ENCODE assay signal across 16 cellular contexts in the genomic region with DNA sequence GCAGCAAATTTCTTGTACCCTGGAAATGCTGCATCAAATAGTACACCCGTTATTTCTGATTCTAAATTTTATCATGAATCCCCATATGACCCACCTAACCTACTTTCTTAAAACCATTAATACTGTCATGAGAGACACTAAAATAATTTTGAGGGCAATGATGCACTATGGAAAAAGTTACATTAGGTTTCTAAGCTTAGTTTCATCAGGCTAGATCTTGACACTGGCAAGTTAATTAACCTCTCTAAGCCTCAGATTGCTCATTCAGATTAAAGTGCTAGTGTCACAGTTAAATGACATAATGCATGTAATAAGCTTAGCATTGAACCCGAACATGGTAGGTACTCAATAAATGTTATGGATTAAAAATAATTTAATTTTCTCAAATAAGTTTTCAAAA. TPM values are rescaled to one million over a fixed set of nuclear protein-coding genes. Genes with fewer than 3 reads are reported as not detected.
DNase-seq lines count a peak whose midpoint lies in the region; ATAC-seq, FAIRE-seq and TF ChIP-seq lines count a peak whose summit lies in the region.
"Had no signal": no experiment of that assay in that cellular context is flagged by ENCODE, and none has a peak within 500 bp of the region (broad histone marks: within the 10 kb centered on the region; RNA-seq: fewer than 3 reads in every experiment).

No MANE protein-coding gene starts in this region.

- 35% methylated on average over 2 of the region's 2 CpGs for WGBS in K562 (ENCODE audit: insufficient coverage, low coverage, missing lambda C conversion rate)

- peak overlapping the region; percentile 43 for H3K4me3 Mint-ChIP-seq in natural killer cell treated with Interleukin-12 subunit alpha and Interleukin-12 subunit beta and Interleukin-15 and Interleukin-18, amount 100 ng/mL, for 72 hours
- H3K4me3 Mint-ChIP-seq in natural killer cell, result no peak overlapping the region

- TF ChIP-seq CTCF in natural killer cell (IDR thresholded peaks at IDR 0.05) (no peak), K562 (IDR thresholded peaks at IDR 0.05 in 2 of 3, conservative IDR thresholded peaks at IDR 0.05 in 1 of 3; ENCODE audit: insufficient read depth in 2 of 3, low read depth in 1 of 3, low read length in 3 of 3) (no peak), upper lobe of right lung (IDR thresholded peaks at IDR 0.05) (no peak)

- no peak for ATAC-seq in natural killer cell treated with Interleukin-12 subunit alpha and Interleukin-12 subunit beta and Interleukin-15 and Interleukin-18, amount 100 ng/mL, for 72 hours
- no peak for ATAC-seq in natural killer cell
- no peak for ATAC-seq in K562
- ATAC-seq in upper lobe of right lung, result no peak
- ATAC-seq in HG03460 (IDR thresholded peaks at IDR 0.05; ENCODE audit: unreplicated experiment), result no peak

- intact Hi-C loops in natural killer cell (cut with micrococcal nuclease) (no loop called here), K562 (cut with micrococcal nuclease) (no loop called here), upper lobe of right lung (cut with DNase I) (no loop called here)

- no peak overlapping the region for H3K9ac ChIP-seq in K562 (ENCODE audit: insufficient read depth in 1 of 2, low read depth in 2 of 2, low read length in 2 of 2)

- no peaks in the 10 kb centered on the region for H3K9me3 Mint-ChIP-seq in natural killer cell treated with Interleukin-12 subunit alpha and Interleukin-12 subunit beta and Interleukin-15 and Interleukin-18, amount 100 ng/mL, for 72 hours
- no peaks in the 10 kb centered on the region for H3K9me3 Mint-ChIP-seq in natural killer cell

- H3K79me2 ChIP-seq in K562 (ENCODE audit: control insufficient read depth, insufficient read depth, low read length), result peaks cover 99% of the 10 kb centered on the region

- no peak overlapping the region for H3K4me3 ChIP-seq in K562
- no peak overlapping the region for H3K4me3 ChIP-seq in upper lobe of right lung

- TF ChIP-seq RAD21 in K562 (CRISPR knock-in tag; conservative IDR thresholded peaks at IDR 0.05 in 1 of 2, IDR thresholded peaks at IDR 0.05 in 1 of 2), result no peak

- BruUV-seq in K562 (replicated peaks; lab: Mats Ljungman, UMichigan), result no TSS peak

- H3K27me3 Mint-ChIP-seq in natural killer cell treated with Interleukin-12 subunit alpha and Interleukin-12 subunit beta and Interleukin-15 and Interleukin-18, amount 100 ng/mL, for 72 hours, result no peaks in the 10 kb centered on the region
- no peaks in the 10 kb centered on the region for H3K27me3 Mint-ChIP-seq in natural killer cell (ENCODE audit: low read depth in 2 of 2)

- H3K4me1 ChIP-seq in K562 (replicated peaks in 1 of 2; ENCODE audit: control insufficient read depth in 2 of 2, insufficient read depth in 2 of 2, low read length in 2 of 2) (peaks cover 0 to 72% of the 10 kb centered on the region in 2 experiments; a peak in 4 of 5 replicates), upper lobe of right lung (peaks cover 29% of the 10 kb centered on the region)

- 0 out of 2 replicates have a peak overlapping the region, but pooled peaks have one; percentile 2 for H3K4me2 ChIP-seq in K562 (ENCODE audit: insufficient read depth, low read length)

- no peak for TF ChIP-seq EP300 in K562 (IDR thresholded peaks at IDR 0.05; ENCODE audit: low read length)

- no peak overlapping the region; the same call in 2 of the 3 replicates for H3K27ac ChIP-seq in K562 (ENCODE audit: extremely low read depth, low read depth, low read length)
- H3K27ac ChIP-seq in upper lobe of right lung, result no peak overlapping the region

- H4K20me1 ChIP-seq in K562 (replicated peaks; ENCODE audit: control insufficient read depth, insufficient read depth, low read length), result no peaks in the 10 kb centered on the region

- no peak overlapping the region for H3K27ac Mint-ChIP-seq in natural killer cell treated with Interleukin-12 subunit alpha and Interleukin-12 subunit beta and Interleukin-15 and Interleukin-18, amount 100 ng/mL, for 72 hours
- no peak overlapping the region for H3K27ac Mint-ChIP-seq in natural killer cell

- no peaks in the 10 kb centered on the region for H3K9me1 ChIP-seq in K562 (ENCODE audit: control insufficient read depth, insufficient read depth, low read length)

- H3K4me1 Mint-ChIP-seq in natural killer cell treated with Interleukin-12 subunit alpha and Interleukin-12 subunit beta and Interleukin-15 and Interleukin-18, amount 100 ng/mL, for 72 hours (ENCODE audit: low read depth in 2 of 2), result peaks cover 39 to 67% of the 10 kb centered on the region in 2 donors
- H3K4me1 Mint-ChIP-seq in natural killer cell, result peaks cover 49 to 55% of the 10 kb centered on the region in 2 donors

- CTCF ChIA-PET in K562 (lab: Yijun Ruan, JAX; ENCODE audit: low intra/inter-chr PET ratio), result no interaction called here

- no peak for DNase-seq in natural killer cell treated with Interleukin-12 subunit alpha and Interleukin-12 subunit beta and Interleukin-15 and Interleukin-18, amount 100 ng/mL, for 72 hours (ENCODE audit: low spot score)
- DNase-seq in natural killer cell (no peak), NCI-H82 treated with DMSO at 0.1 percent for 48 hours (lab: John Stamatoyannopoulos, UW; ENCODE audit: unreplicated experiment) (peak; percentile 59), K562 (ENCODE audit: extremely low read depth in 1 of 4, low spot score in 3 of 4) (no peak), upper lobe of right lung (no peak), SK-N-DZ (ENCODE audit: low spot score) (no peak), ACHN (no peak)
- DNase-seq: C1 segment of cervical spinal cord, DMS79 treated with DMSO at 0.1 percent for 48 hours, KG1, NCI-H1436, NCI-H2029, NCI-H2171 treated with DMSO at 0.1 percent for 48 hours, NCI-H510A, NCI-H774 had no signal

- H3K36me3 ChIP-seq in K562 (ENCODE audit: control insufficient read depth, insufficient read depth, low read length), result peaks cover 3% of the 10 kb centered on the region; the same call in 1 of the 3 replicates
- H3K36me3 ChIP-seq in upper lobe of right lung, result no peaks in the 10 kb centered on the region

- in situ Hi-C loops in K562 (cut with MboI), result no loop called here
- in situ Hi-C loops in ACHN (cut with HindIII; ENCODE audit: low pct_ligation_motif_present, low pct_unique_long_range_greater_than_20kb, low sequenced_read_pairs), result no loop called here

- H3K36me3 Mint-ChIP-seq in natural killer cell treated with Interleukin-12 subunit alpha and Interleukin-12 subunit beta and Interleukin-15 and Interleukin-18, amount 100 ng/mL, for 72 hours, result no peaks in the 10 kb centered on the region
- H3K36me3 Mint-ChIP-seq in natural killer cell, result no peaks in the 10 kb centered on the region

- no peaks in the 10 kb centered on the region for H3K9me3 ChIP-seq in K562 (replicated peaks; ENCODE audit: control insufficient read depth, insufficient read depth, low read depth, low read length)
- H3K9me3 ChIP-seq in upper lobe of right lung, result no peaks in the 10 kb centered on the region

- no peak overlapping the region for H2AFZ ChIP-seq in K562 (ENCODE audit: low read depth, low read length)

- POLR2A ChIA-PET in K562 (lab: Yijun Ruan, JAX), result interaction anchor here (1.3 kb wide), 1 partner anchor 13 kb away, joined by 5 read pairs; no protein-coding TSS in a partner anchor

- FAIRE-seq in K562 (lab: Jason Lieb, UNC), result no peak

- H3K27me3 ChIP-seq in K562 (ENCODE audit: control insufficient read depth in 2 of 2, insufficient read depth in 2 of 2, low read length in 2 of 2) (no peaks in the 10 kb centered on the region), upper lobe of right lung (no peaks in the 10 kb centered on the region)

- TF ChIP-seq POLR2A in K562 (conservative IDR thresholded peaks at IDR 0.05), result no peak

TF ChIP-seq in K562, 482 proteins besides CTCF, POLR2A, EP300 and RAD21:
- TF ChIP-seq ARID2 (IDR thresholded peaks at IDR 0.05) (no peak), MED1 (CRISPR knock-in tag; IDR thresholded peaks at IDR 0.05; ENCODE audit: borderline replicate concordance) (no peak), ZKSCAN8 (CRISPR knock-in tag; IDR thresholded peaks at IDR 0.05) (no peak), BMI1 (IDR thresholded peaks at IDR 0.05; ENCODE audit: low read length) (no peak), CBX8 (IDR thresholded peaks at IDR 0.05; ENCODE audit: borderline replicate concordance, extremely low read depth, low read depth, low read length, poor library complexity, severe bottlenecking) (no peak), ZFP36 (IDR thresholded peaks at IDR 0.05; ENCODE audit: low read depth, low read length, partially characterized antibody) (no peak)

RNA-seq across cellular contexts. Expression of gene GOLIM4, which starts 8.2 kb away (rescaled TPM):
- total RNA-seq in natural killer cell treated with Interleukin-12 subunit alpha and Interleukin-12 subunit beta and Interleukin-15 and Interleukin-18, amount 100 ng/mL, for 72 hours, result 10 to 100 TPM; 16.2 to 21.5 TPM
- total RNA-seq in natural killer cell (10 to 100 TPM; 13.7 to 17.9 (median 17.9) TPM), K562 (2014; rRNA removed) (39.4 and 43.7 TPM in 2 replicates), K562 (2014; rRNA removed; fragmentation: Illumina TruSeq; extraction: Trizol) (31.9 and 36.8 TPM in 2 replicates), K562 (2015; rRNA removed; fragmentation: Illumina TruSeq; extraction: Trizol) (36.0 TPM in 2 replicates), K562 (2021) (27.0 and 29.2 TPM in 2 replicates), upper lobe of right lung (50.9 TPM)
- total RNA-seq in K562 (2011; cell fraction: chromatin; rRNA removed; ENCODE audit: low replicate concordance), result 19.0 and 64.7 TPM in 2 replicates
- total RNA-seq in K562 (2011; cell fraction: nucleolus; rRNA removed), result 22.7 and 26.3 TPM in 2 replicates
- total RNA-seq in K562 (2011; cell fraction: nucleoplasm; rRNA removed), result 35.1 and 43.4 TPM in 2 replicates
- polyA plus RNA-seq in K562 (2011; rRNA removed) (9.3 and 12.8 TPM in 2 replicates), K562 (2014; fragmentation: Illumina TruSeq; extraction: Trizol) (32.6 and 37.5 TPM in 2 replicates), K562 (2014; fragmentation: Nextera tagmentation; extraction: Ambion mirVana) (10 to 100 TPM; 11.3 to 12.0 TPM), K562 (2014; rRNA removed) (20.5 and 31.0 TPM in 2 replicates)
- 7.7 and 9.2 TPM in 2 replicates for polyA plus RNA-seq in K562 (2011; cell fraction: cytosol; rRNA removed)
- polyA plus RNA-seq in K562 (2011; cell fraction: nucleus; rRNA removed), result 16.0 and 16.9 TPM in 2 replicates
- polyA plus RNA-seq in K562 (2012), result 29.7 TPM in 2 replicates
- 41.7 and 56.2 TPM in 2 replicates for polyA minus RNA-seq in K562 (2011; rRNA and poly(A)+ RNA removed)
- polyA minus RNA-seq in K562 (2011; cell fraction: cytosol; rRNA and poly(A)+ RNA removed), result 17.6 and 25.5 TPM in 2 replicates
- polyA minus RNA-seq in K562 (2011; cell fraction: nucleus; rRNA and poly(A)+ RNA removed), result 21.0 and 36.3 TPM in 2 replicates
- 23.5 and 25.0 TPM in 2 replicates for polyA plus RNA-seq in SK-N-DZ (2014; cell fraction: cytosol; rRNA removed)
- 21.9 and 22.7 TPM in 2 replicates for polyA plus RNA-seq in SK-N-DZ (2014; cell fraction: nucleus; rRNA removed)
